In genomic region chr6:139129284-139129683, GRCh38 we compare ENCODE assay signal across 1 cellular context.
TF ChIP-seq lines count a peak whose summit lies in the region.

No MANE protein-coding gene starts in this region.

TF ChIP-seq in WTC11, 78 proteins besides CTCF, POLR2A, EP300 and RAD21 (continued from another document):
- TF ChIP-seq PREB (CRISPR knock-in tag; IDR thresholded peaks at IDR 0.05; ENCODE audit: borderline replicate concordance) (no peak), MYBL2 (CRISPR knock-in tag; IDR thresholded peaks at IDR 0.05) (no peak), ATF3 (CRISPR knock-in tag; conservative IDR thresholded peaks at IDR 0.05) (no peak), FOXJ3 (CRISPR knock-in tag; IDR thresholded peaks at IDR 0.05; ENCODE audit: borderline replicate concordance) (no peak), EMX1 (CRISPR knock-in tag; IDR thresholded peaks at IDR 0.05) (no peak), ATF1 (CRISPR knock-in tag; IDR thresholded peaks at IDR 0.05) (no peak), RORB (CRISPR knock-in tag; IDR thresholded peaks at IDR 0.05) (no peak)
